In the genomic region with DNA sequence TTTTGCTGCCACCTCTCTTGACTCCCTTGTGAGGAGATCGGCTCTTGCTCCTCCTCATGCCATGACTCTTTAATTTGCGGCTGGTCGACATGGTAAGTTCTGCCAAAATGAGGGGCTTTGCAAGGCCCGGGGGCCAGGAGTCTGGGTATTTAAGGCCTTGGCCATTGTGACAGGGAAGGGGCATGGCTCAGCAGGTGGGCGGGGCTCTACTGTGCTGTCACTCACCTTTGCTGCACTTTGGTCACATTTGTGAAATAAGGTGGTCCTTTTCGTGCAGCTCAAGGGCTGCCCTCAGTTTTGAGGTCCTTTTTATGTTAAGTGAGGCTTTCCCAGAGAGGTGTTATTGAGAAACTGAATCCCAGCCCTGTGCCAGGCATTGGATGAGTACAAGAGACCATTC, we compare ENCODE assay signal across 21 cellular contexts. TPM values are rescaled to one million over a fixed set of nuclear protein-coding genes. Genes with fewer than 3 reads are reported as not detected.
DNase-seq lines count a peak whose midpoint lies in the region; ATAC-seq and TF ChIP-seq lines count a peak whose summit lies in the region.
"Had no signal": no experiment of that assay in that cellular context is flagged by ENCODE, and none has a peak within 500 bp of the region (broad histone marks: within the 10 kb centered on the region; RNA-seq: fewer than 3 reads in every experiment).

A gene with protein sequence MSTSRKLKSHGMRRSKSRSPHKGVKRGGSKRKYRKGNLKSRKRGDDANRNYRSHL (minus strand): TSS at position 121 of the 400 bp plus-strand sequence. CDS start 30 bp downstream, at position 91.

- no peaks in the 10 kb centered on the region for H3K9me3 Mint-ChIP-seq in T-helper 1 cell treated with Interleukin-12 subunit alpha and Interleukin-12 subunit beta and Interleukin-4 antibody, amounts not matched to agents 30 μg/mL and 1 μg/mL, for 36 hours
- peaks cover 1% of the 10 kb centered on the region; the same call in 1 of the 2 replicates for H3K9me3 Mint-ChIP-seq in WTC11
- no peaks in the 10 kb centered on the region for H3K9me3 Mint-ChIP-seq in activated naive CD8-positive, alpha-beta T cell treated with anti-CD3 and anti-CD28 coated beads, Interleukin-2, amount 50 U/mL, for 24 hours
- no peaks in the 10 kb centered on the region for H3K9me3 Mint-ChIP-seq in neural crest cell

- H3K36me3 Mint-ChIP-seq in T-helper 1 cell treated with Interleukin-12 subunit alpha and Interleukin-12 subunit beta and Interleukin-4 antibody, amounts not matched to agents 30 μg/mL and 1 μg/mL, for 36 hours (ENCODE audit: low read depth), result no peaks in the 10 kb centered on the region
- H3K36me3 Mint-ChIP-seq in WTC11 (no peaks in the 10 kb centered on the region), neural crest cell (ENCODE audit: low read depth) (no peaks in the 10 kb centered on the region)
- no peaks in the 10 kb centered on the region for H3K36me3 Mint-ChIP-seq in activated naive CD8-positive, alpha-beta T cell treated with anti-CD3 and anti-CD28 coated beads, Interleukin-2, amount 50 U/mL, for 24 hours (ENCODE audit: low read depth)
- H3K36me3 Mint-ChIP-seq: CD14-positive monocyte had no signal

- DNase-seq in T-helper 1 cell (no peak), WTC11 (ENCODE audit: low spot score) (peak; percentile 20), neural crest cell (ENCODE audit: low read depth, low spot score) (no peak), NCI-H526 (lab: John Stamatoyannopoulos, UW) (no peak), GM19238 (ENCODE audit: insufficient read length, low spot score) (no peak), HEK293T (ENCODE audit: extremely low spot score) (no peak)
- no peak for DNase-seq in activated naive CD8-positive, alpha-beta T cell treated with anti-CD3 and anti-CD28 coated beads, Interleukin-2, amount 50 U/mL, for 24 hours
- DNase-seq: 8988T, DMS 273 treated with DMSO at 0.1 percent for 48 hours, DND-41, KG1, MV-4-11, NCI-H187, NCI-H2107, NCI-H510A, NCI-H774 had no signal

- H3K4me3 Mint-ChIP-seq in T-helper 1 cell treated with Interleukin-12 subunit alpha and Interleukin-12 subunit beta and Interleukin-4 antibody, amounts not matched to agents 30 μg/mL and 1 μg/mL, for 36 hours, result no peak within 1 kb of the TSS
- H3K4me3 Mint-ChIP-seq in WTC11 (no peak within 1 kb of the TSS), neural crest cell (no peak within 1 kb of the TSS)
- H3K4me3 Mint-ChIP-seq in activated naive CD8-positive, alpha-beta T cell treated with anti-CD3 and anti-CD28 coated beads, Interleukin-2, amount 50 U/mL, for 24 hours, result no peak within 1 kb of the TSS
- H3K4me3 Mint-ChIP-seq: CD14-positive monocyte had no signal

- ATAC-seq in WTC11, result no peak
- no peak for ATAC-seq in activated naive CD8-positive, alpha-beta T cell treated with anti-CD3 and anti-CD28 coated beads, Interleukin-2, amount 50 U/mL, for 24 hours
- ATAC-seq: HCT116 had no signal

- H3K27me3 Mint-ChIP-seq in T-helper 1 cell treated with Interleukin-12 subunit alpha and Interleukin-12 subunit beta and Interleukin-4 antibody, amounts not matched to agents 30 μg/mL and 1 μg/mL, for 36 hours (ENCODE audit: low read depth), result no peaks in the 10 kb centered on the region
- H3K27me3 Mint-ChIP-seq in WTC11 (ENCODE audit: low read depth) (no peaks in the 10 kb centered on the region), neural crest cell (ENCODE audit: low read depth) (no peaks in the 10 kb centered on the region)
- peaks cover 7% of the 10 kb centered on the region for H3K27me3 Mint-ChIP-seq in activated naive CD8-positive, alpha-beta T cell treated with anti-CD3 and anti-CD28 coated beads, Interleukin-2, amount 50 U/mL, for 24 hours

- H3K27ac Mint-ChIP-seq in T-helper 1 cell treated with Interleukin-12 subunit alpha and Interleukin-12 subunit beta and Interleukin-4 antibody, amounts not matched to agents 30 μg/mL and 1 μg/mL, for 36 hours, result peak within 1 kb of the TSS; percentile 93
- H3K27ac Mint-ChIP-seq in WTC11 (no peak within 1 kb of the TSS), neural crest cell (ENCODE audit: unreplicated experiment) (peak within 1 kb of the TSS; percentile 63)
- H3K27ac Mint-ChIP-seq in activated naive CD8-positive, alpha-beta T cell treated with anti-CD3 and anti-CD28 coated beads, Interleukin-2, amount 50 U/mL, for 24 hours, result peak within 1 kb of the TSS; percentile 65

- POLR2A ChIA-PET in WTC11 (lab: Charles Lee), result no interaction called here
- POLR2A ChIA-PET in HEK293T (lab: Yijun Ruan, JAX), result no interaction called here

- CTCF ChIA-PET in WTC11 (lab: Charles Lee), result no interaction called here
- CTCF ChIA-PET in HEK293T (lab: Yijun Ruan, JAX), result interaction anchor here (0.6 kb wide), 1 partner anchor 468 kb away, joined by 3 read pairs; no protein-coding TSS in a partner anchor

- H3K4me1 Mint-ChIP-seq in T-helper 1 cell treated with Interleukin-12 subunit alpha and Interleukin-12 subunit beta and Interleukin-4 antibody, amounts not matched to agents 30 μg/mL and 1 μg/mL, for 36 hours (ENCODE audit: low read depth), result peaks cover 37% of the 10 kb centered on the region
- H3K4me1 Mint-ChIP-seq in WTC11 (peaks cover 7% of the 10 kb centered on the region), neural crest cell (peaks cover 29% of the 10 kb centered on the region)
- H3K4me1 Mint-ChIP-seq in activated naive CD8-positive, alpha-beta T cell treated with anti-CD3 and anti-CD28 coated beads, Interleukin-2, amount 50 U/mL, for 24 hours, result peaks cover 37% of the 10 kb centered on the region
- H3K4me1 Mint-ChIP-seq: CD14-positive monocyte had no signal

- TF ChIP-seq CTCF in WTC11 (IDR thresholded peaks at IDR 0.05), result no peak
- no peak for TF ChIP-seq CTCF in neural crest cell (conservative IDR thresholded peaks at IDR 0.05)

TF ChIP-seq in WTC11, 78 proteins besides CTCF, POLR2A, EP300 and RAD21 (continues in another document):
- TF ChIP-seq ZNF396 (CRISPR knock-in tag; IDR thresholded peaks at IDR 0.05; ENCODE audit: borderline replicate concordance) (no peak), NR2C2 (CRISPR knock-in tag; IDR thresholded peaks at IDR 0.05) (no peak), FOXP1 (CRISPR knock-in tag; IDR thresholded peaks at IDR 0.05; ENCODE audit: borderline replicate concordance) (no peak)
- TF ChIP-seq, protein P1, sequence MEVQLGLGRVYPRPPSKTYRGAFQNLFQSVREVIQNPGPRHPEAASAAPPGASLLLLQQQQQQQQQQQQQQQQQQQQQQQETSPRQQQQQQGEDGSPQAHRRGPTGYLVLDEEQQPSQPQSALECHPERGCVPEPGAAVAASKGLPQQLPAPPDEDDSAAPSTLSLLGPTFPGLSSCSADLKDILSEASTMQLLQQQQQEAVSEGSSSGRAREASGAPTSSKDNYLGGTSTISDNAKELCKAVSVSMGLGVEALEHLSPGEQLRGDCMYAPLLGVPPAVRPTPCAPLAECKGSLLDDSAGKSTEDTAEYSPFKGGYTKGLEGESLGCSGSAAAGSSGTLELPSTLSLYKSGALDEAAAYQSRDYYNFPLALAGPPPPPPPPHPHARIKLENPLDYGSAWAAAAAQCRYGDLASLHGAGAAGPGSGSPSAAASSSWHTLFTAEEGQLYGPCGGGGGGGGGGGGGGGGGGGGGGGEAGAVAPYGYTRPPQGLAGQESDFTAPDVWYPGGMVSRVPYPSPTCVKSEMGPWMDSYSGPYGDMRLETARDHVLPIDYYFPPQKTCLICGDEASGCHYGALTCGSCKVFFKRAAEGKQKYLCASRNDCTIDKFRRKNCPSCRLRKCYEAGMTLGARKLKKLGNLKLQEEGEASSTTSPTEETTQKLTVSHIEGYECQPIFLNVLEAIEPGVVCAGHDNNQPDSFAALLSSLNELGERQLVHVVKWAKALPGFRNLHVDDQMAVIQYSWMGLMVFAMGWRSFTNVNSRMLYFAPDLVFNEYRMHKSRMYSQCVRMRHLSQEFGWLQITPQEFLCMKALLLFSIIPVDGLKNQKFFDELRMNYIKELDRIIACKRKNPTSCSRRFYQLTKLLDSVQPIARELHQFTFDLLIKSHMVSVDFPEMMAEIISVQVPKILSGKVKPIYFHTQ (CRISPR knock-in tag; IDR thresholded peaks at IDR 0.05), result no peak

TF ChIP-seq in HEK293T, 16 proteins besides CTCF, POLR2A, EP300 and RAD21:
- TF ChIP-seq L3MBTL2 (conservative IDR thresholded peaks at IDR 0.05) (no peak), NFRKB (IDR thresholded peaks at IDR 0.05) (no peak), FOXK2 (IDR thresholded peaks at IDR 0.05) (no peak), LEF1 (IDR thresholded peaks at IDR 0.05; ENCODE audit: borderline replicate concordance) (no peak), SP1 (IDR thresholded peaks at IDR 0.05) (no peak), ELF4 (IDR thresholded peaks at IDR 0.05) (no peak)

RNA-seq across cellular contexts. Expression of the gene that starts here (rescaled TPM):
- total RNA-seq in WTC11 (2021), result not detected in 3 replicates
- total RNA-seq in neural crest cell, result not detected in 2 replicates
- total RNA-seq: G401, RPMI7951 had no signal

Comparison
In these comparisons a context has a peak if more than half of its experiments do, and no peak if none do; other contexts are left out.
1. Peak in DNase-seq in WTC11; RNA of the gene not detected or under 1 TPM.